Comparison of ENCODE assay signal across 26 cellular contexts in the genomic region with DNA sequence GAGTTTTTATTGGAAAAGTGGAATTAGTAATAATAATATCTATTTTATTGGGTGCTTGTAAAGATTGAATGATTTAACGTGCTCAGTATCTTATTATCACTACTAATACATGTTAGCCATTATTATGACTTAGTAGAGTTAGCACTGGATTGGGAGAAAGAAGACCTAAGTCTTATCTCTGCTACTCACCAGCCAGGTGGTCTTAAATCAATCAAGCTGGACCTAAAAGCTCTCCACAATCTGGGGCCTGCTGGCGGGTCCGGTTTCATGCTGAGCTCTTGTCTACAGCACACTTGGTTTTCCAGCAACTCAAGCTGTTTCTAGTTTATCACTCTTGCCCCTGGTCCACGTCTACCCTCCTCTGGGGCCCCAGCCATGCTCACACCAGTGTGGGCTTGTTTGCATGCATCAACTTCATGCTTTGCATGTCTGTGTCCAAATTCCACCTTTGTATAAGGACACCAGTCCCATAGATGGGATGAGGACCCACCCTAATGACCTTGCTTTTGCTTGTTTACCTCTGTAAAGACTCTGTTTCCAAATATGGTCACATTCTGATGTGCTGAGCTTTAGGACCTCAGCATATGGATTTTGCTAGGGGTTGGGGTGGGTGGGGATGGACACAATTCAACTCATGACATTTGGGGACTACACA.
DNase-seq lines count a peak whose midpoint lies in the region; ATAC-seq and TF ChIP-seq lines count a peak whose summit lies in the region.
"Had no signal": no experiment of that assay in that cellular context is flagged by ENCODE, and none has a peak within 500 bp of the region (broad histone marks: within the 10 kb centered on the region; RNA-seq: fewer than 3 reads in every experiment).

No MANE protein-coding gene starts in this region.

- peak overlapping the region; percentile 96 for H3K9ac ChIP-seq in OCI-LY1 (ENCODE audit: low read length)

- no peak for TF ChIP-seq POLR2A in esophagus muscularis mucosa (IDR thresholded peaks at IDR 0.05; ENCODE audit: low read depth)

- 75% methylated on average over 4 of the region's 4 CpGs for WGBS in esophagus muscularis mucosa

- ATAC-seq in GM18858 (IDR thresholded peaks at IDR 0.05; ENCODE audit: unreplicated experiment), result no peak
- ATAC-seq: mucosa of descending colon had no signal

- TF ChIP-seq EP300 in esophagus muscularis mucosa (IDR thresholded peaks at IDR 0.05), result peak; percentile 6

- no peak overlapping the region for H3K4me3 Mint-ChIP-seq in osteocyte (ENCODE audit: unreplicated experiment)
- H3K4me3 Mint-ChIP-seq: activated CD4-positive, alpha-beta T cell treated with anti-CD3 and anti-CD28 coated beads, Interleukin-2, amount 10 ng/mL, durations not matched to agents 7 days and 5 days; activated T-cell treated with anti-CD3 and anti-CD28 coated beads, Interleukin-2, amount 50 U/mL, for 4 hours; CD14-positive monocyte; neural crest cell had no signal

- peaks cover 4% of the 10 kb centered on the region; the same call in 1 of the 2 replicates for H3F3A ChIP-seq in OCI-LY1 (ENCODE audit: insufficient read depth, low read length)

- peak overlapping the region; percentile 88 for H3K4me2 ChIP-seq in OCI-LY1 (ENCODE audit: low read length)

- peaks cover 34% of the 10 kb centered on the region for H3K79me2 ChIP-seq in OCI-LY1 (ENCODE audit: insufficient read depth, low read length)

- H3K4me1 ChIP-seq in OCI-LY1 (ENCODE audit: insufficient read depth, low read length, severe bottlenecking) (peaks cover 98% of the 10 kb centered on the region), esophagus muscularis mucosa (peaks cover 0 to 8% (median 5%) of the 10 kb centered on the region in 4 donors), ascending aorta (no peaks in the 10 kb centered on the region)

- no peaks in the 10 kb centered on the region for H3K27me3 Mint-ChIP-seq in osteocyte (ENCODE audit: unreplicated experiment)
- H3K27me3 Mint-ChIP-seq: progenitor cell of endocrine pancreas had no signal

- peak overlapping the region; percentile 77 for H3K4me3 ChIP-seq in OCI-LY1 (ENCODE audit: low read depth, low read length, poor library complexity, severe bottlenecking)
- H3K4me3 ChIP-seq in esophagus muscularis mucosa, result no peak overlapping the region
- H3K4me3 ChIP-seq in ascending aorta, result no peak overlapping the region
- H3K4me3 ChIP-seq: mucosa of descending colon, sigmoid colon, testis had no signal

- no peaks in the 10 kb centered on the region for H4K20me1 ChIP-seq in OCI-LY1 (ENCODE audit: insufficient read depth, low read length)

- intact Hi-C loops in esophagus muscularis mucosa (cut with DNase I) (no loop called here), ascending aorta (cut with DNase I) (no loop called here)

- no peaks in the 10 kb centered on the region; the same call in 1 of the 2 replicates for H3K9me3 ChIP-seq in OCI-LY1 (ENCODE audit: low read length)
- no peaks in the 10 kb centered on the region for H3K9me3 ChIP-seq in esophagus muscularis mucosa
- no peaks in the 10 kb centered on the region for H3K9me3 ChIP-seq in ascending aorta
- H3K9me3 ChIP-seq: mucosa of descending colon, sigmoid colon, testis had no signal

- H3K9me2 ChIP-seq in OCI-LY1 (ENCODE audit: low read depth, low read length), result no peaks in the 10 kb centered on the region

- no peak for TF ChIP-seq CTCF in OCI-LY1 (IDR thresholded peaks at IDR 0.05; ENCODE audit: low read length)
- TF ChIP-seq CTCF in esophagus muscularis mucosa (IDR thresholded peaks at IDR 0.05), result no peak
- no peak for TF ChIP-seq CTCF in osteocyte (IDR thresholded peaks at IDR 0.05)
- no peak for TF ChIP-seq CTCF in ascending aorta (IDR thresholded peaks at IDR 0.05)

- H3K9me3 Mint-ChIP-seq in osteocyte (ENCODE audit: unreplicated experiment), result no peaks in the 10 kb centered on the region
- H3K9me3 Mint-ChIP-seq: activated CD4-positive, alpha-beta T cell treated with anti-CD3 and anti-CD28 coated beads, Interleukin-2, amount 10 ng/mL, durations not matched to agents 7 days and 5 days; activated T-cell treated with anti-CD3 and anti-CD28 coated beads, Interleukin-2, amount 50 U/mL, for 4 hours; neural crest cell had no signal

- H3K36me3 ChIP-seq in OCI-LY1 (ENCODE audit: insufficient read depth, low read length) (peaks cover 49% of the 10 kb centered on the region), esophagus muscularis mucosa (no peaks in the 10 kb centered on the region), ascending aorta (no peaks in the 10 kb centered on the region)
- H3K36me3 ChIP-seq: sigmoid colon had no signal

- H3K27ac Mint-ChIP-seq in osteocyte (ENCODE audit: unreplicated experiment), result peak overlapping the region; percentile 31
- H3K27ac Mint-ChIP-seq: progenitor cell of endocrine pancreas had no signal

- peaks cover 55% of the 10 kb centered on the region for H3K4me1 Mint-ChIP-seq in osteocyte (ENCODE audit: unreplicated experiment)
- H3K4me1 Mint-ChIP-seq: CD14-positive monocyte had no signal

- H3K36me3 Mint-ChIP-seq in osteocyte (ENCODE audit: unreplicated experiment), result no peaks in the 10 kb centered on the region
- H3K36me3 Mint-ChIP-seq: CD14-positive monocyte had no signal

- H2AFZ ChIP-seq in OCI-LY1 (ENCODE audit: low read length), result no peak overlapping the region

- H3K27ac ChIP-seq in OCI-LY1 (ENCODE audit: low read depth, low read length, poor library complexity, severe bottlenecking) (peak overlapping the region; percentile 97), esophagus muscularis mucosa (replicated peaks in 1 of 4) (no peak overlapping the region), ascending aorta (no peak overlapping the region)
- H3K27ac ChIP-seq: sigmoid colon, testis had no signal

- DNase-seq in ELF-1 (ENCODE audit: low read depth, low spot score) (peak; percentile 19), esophagus muscularis mucosa (ENCODE audit: extremely low spot score) (no peak), osteocyte (ENCODE audit: extremely low spot score, unreplicated experiment) (peak; percentile 40), NCI-H345 treated with DMSO at 0.1 percent for 48 hours (lab: John Stamatoyannopoulos, UW; ENCODE audit: unreplicated experiment) (no peak), ascending aorta (ENCODE audit: low spot score in 2 of 2) (no peak)
- DNase-seq: activated gamma-delta T cell treated with Interleukin-2 at 50 U/mL for 16 hours; activated T-cell treated with anti-CD3 and anti-CD28 coated beads, Interleukin-2, amount 50 U/mL, for 4 hours; effector CD4-positive, alpha-beta T cell; glutamatergic neuron; HCEC 1CT; islet precursor cell; Karpas-422; mucosa of descending colon; MV-4-11; NCI-H510A; NK-92 treated with Interleukin-12 subunit alpha and Interleukin-12 subunit beta, amount 100 ng/mL, for 24 hours; Right ventricle myocardium superior; sigmoid colon; stimulated activated naive CD4-positive, alpha-beta T cell treated with Interleukin-2 at 50 U/mL for 16 hours; testis had no signal

- H3K27me3 ChIP-seq in OCI-LY1 (ENCODE audit: insufficient read depth, low read length), result no peaks in the 10 kb centered on the region
- H3K27me3 ChIP-seq in esophagus muscularis mucosa, result no peaks in the 10 kb centered on the region
- H3K27me3 ChIP-seq in ascending aorta, result no peaks in the 10 kb centered on the region
- H3K27me3 ChIP-seq: sigmoid colon, testis had no signal

Comparison
In these comparisons a context has a peak if more than half of its experiments do, and no peak if none do; other contexts are left out.
1. DNase-seq: peak in ELF-1 (single experiment) and osteocyte (single experiment); none in esophagus muscularis mucosa (single experiment), NCI-H345 treated with DMSO at 0.1 percent for 48 hours (single experiment) and ascending aorta (0 of 2).